In the genomic region with DNA sequence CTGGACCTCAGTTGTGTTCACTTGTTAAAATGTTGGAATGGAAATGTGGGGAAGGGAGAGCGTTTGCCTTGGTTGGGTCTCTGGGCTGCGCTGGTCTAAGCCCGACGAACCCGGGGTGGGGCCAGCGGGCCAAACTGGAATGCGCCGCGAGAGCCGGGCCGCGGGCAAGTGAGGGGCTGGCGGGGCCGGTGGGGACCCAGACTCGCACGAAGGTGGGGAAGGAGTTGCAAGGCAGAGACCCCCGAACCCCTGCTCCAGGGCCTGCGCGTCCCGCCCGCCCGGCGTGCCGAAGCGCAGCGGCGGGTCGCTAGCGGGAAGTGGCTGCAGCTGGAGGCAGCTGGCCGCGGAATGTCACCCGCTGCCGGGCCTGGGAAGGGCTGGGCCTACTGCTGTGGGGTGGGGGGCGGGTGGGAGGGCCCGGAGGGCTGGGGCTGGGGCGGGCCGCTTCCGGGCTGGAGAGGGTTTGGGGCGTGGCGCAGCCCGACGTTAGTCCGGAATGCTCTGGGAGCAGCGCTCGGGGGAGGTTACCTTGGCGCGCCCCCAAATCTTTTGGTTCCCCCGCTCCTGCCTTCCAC, we compare ENCODE assay signal across 9 cellular contexts.
DNase-seq lines count a peak whose midpoint lies in the region; ATAC-seq, FAIRE-seq and TF ChIP-seq lines count a peak whose summit lies in the region.
"Had no signal": no experiment of that assay in that cellular context is flagged by ENCODE, and none has a peak within 500 bp of the region (broad histone marks: within the 10 kb centered on the region; RNA-seq: fewer than 3 reads in every experiment).

No MANE protein-coding gene starts in this region.

- peaks cover 24% of the 10 kb centered on the region for H3K27me3 Mint-ChIP-seq in IgD-negative memory B cell

- H3K9ac ChIP-seq in stomach smooth muscle (ENCODE audit: low read length in 2 of 2): peak overlapping the region; percentile 58 to 68

- peak overlapping the region; percentile 20 to 86 (median 57) for H3K4me3 Mint-ChIP-seq in IgD-negative memory B cell

- no peak for TF ChIP-seq POLR2A in GM12891 (IDR thresholded peaks at IDR 0.05; ENCODE audit: low read depth, low read length)

- TF ChIP-seq CTCF in dorsolateral prefrontal cortex (IDR thresholded peaks at IDR 0.05 in 54 of 56, conservative IDR thresholded peaks at IDR 0.05 in 2 of 56; ENCODE audit: low read depth in 1 of 56, partially characterized antibody in 56 of 56) (no peak), left lung (IDR thresholded peaks at IDR 0.05) (no peak)

- H3K27ac Mint-ChIP-seq in IgD-negative memory B cell: peak overlapping the region in 1 of 3 donors; percentile 73

- H3K9me3 ChIP-seq in left lung (no peaks in the 10 kb centered on the region), stomach smooth muscle (ENCODE audit: control insufficient read depth in 2 of 2, low read length in 2 of 2) (no peaks in the 10 kb centered on the region)

- no peaks in the 10 kb centered on the region for H3K36me3 ChIP-seq in left lung
- H3K36me3 ChIP-seq in stomach smooth muscle (ENCODE audit: control insufficient read depth in 2 of 2, insufficient read depth in 2 of 2, low read length in 2 of 2): no peaks in the 10 kb centered on the region

- FAIRE-seq in GM12891 (lab: Jason Lieb, UNC): no peak

- peaks cover 0 to 8% (median 5%) of the 10 kb centered on the region in 3 donors for H3K4me1 Mint-ChIP-seq in IgD-negative memory B cell

- peak; percentile 82 for ATAC-seq in left lung

- peaks cover 2% of the 10 kb centered on the region for H3K36me3 Mint-ChIP-seq in IgD-negative memory B cell

- peaks cover 26 to 79% of the 10 kb centered on the region in 2 donors for H3K4me1 ChIP-seq in left lung
- H3K4me1 ChIP-seq in stomach smooth muscle (ENCODE audit: control insufficient read depth, insufficient read depth, low read length): peaks cover 81% of the 10 kb centered on the region

- intact Hi-C loops in dorsolateral prefrontal cortex (cut with DNase I) (loop anchor here in 1 of 2 donors (5.0 kb wide), 1 partner anchor 94 kb away; no protein-coding TSS in a partner anchor), left lung (cut with DNase I) (no loop called here)

- peak overlapping the region in 49 of 59 donors; percentile 6 to 86 (median 67) for H3K27ac ChIP-seq in dorsolateral prefrontal cortex
- peak overlapping the region; percentile 86 to 89 for H3K27ac ChIP-seq in left lung
- peak overlapping the region; percentile 74 for H3K27ac ChIP-seq in stomach smooth muscle (ENCODE audit: low read length)

- DNase-seq in dorsolateral prefrontal cortex (no peak), left lung (peak; percentile 82 to 90), NCI-H2107 (lab: John Stamatoyannopoulos, UW) (no peak), DMS114 treated with DMSO at 0.1 percent for 48 hours (lab: John Stamatoyannopoulos, UW; ENCODE audit: unreplicated experiment) (no peak), GM12891 (ENCODE audit: insufficient read length, low spot score) (no peak)
- no peak for DNase-seq in activated T-cell treated with anti-CD3 and anti-CD28 coated beads, Interleukin-2, amount 50 U/mL, for 48 hours
- DNase-seq: activated CD4-positive, CD25-positive, alpha-beta regulatory T cell had no signal

- H3K27me3 ChIP-seq in dorsolateral prefrontal cortex: no peaks in the 10 kb centered on the region
- H3K27me3 ChIP-seq in left lung: peaks cover 0 to 35% of the 10 kb centered on the region in 2 donors
- H3K27me3 ChIP-seq in stomach smooth muscle (ENCODE audit: control insufficient read depth in 1 of 2, insufficient read depth in 2 of 2, low read length in 2 of 2): no peaks in the 10 kb centered on the region

- H3K4me3 ChIP-seq in dorsolateral prefrontal cortex (peak overlapping the region in 55 of 59 donors; percentile 6 to 63 (median 43)), left lung (peak overlapping the region; percentile 34 to 44), stomach smooth muscle (ENCODE audit: low read length in 2 of 2) (peak overlapping the region; percentile 45 to 73)

- H3K9me3 Mint-ChIP-seq in IgD-negative memory B cell: no peaks in the 10 kb centered on the region

TF ChIP-seq in GM12891, 5 proteins besides CTCF, POLR2A, EP300 and RAD21:
- TF ChIP-seq POLR2AphosphoS5 (IDR thresholded peaks at IDR 0.05; ENCODE audit: low read depth, low read length): no peak
- no peak for TF ChIP-seq TAF1 (IDR thresholded peaks at IDR 0.05; ENCODE audit: low read depth, low read length)
- no peak for TF ChIP-seq PAX5 (IDR thresholded peaks at IDR 0.05; ENCODE audit: insufficient read depth, low read length, severe bottlenecking)
- TF ChIP-seq POU2F2 (IDR thresholded peaks at IDR 0.05; ENCODE audit: low read depth, low read length): no peak
- TF ChIP-seq SPI1 (IDR thresholded peaks at IDR 0.05; ENCODE audit: low read depth, low read length): no peak

Comparison
In these comparisons a context has a peak if more than half of its experiments do, and no peak if none do; other contexts are left out.
1. DNase-seq: peak in left lung (2 of 2); none in dorsolateral prefrontal cortex (0 of 10), activated T-cell treated with anti-CD3 and anti-CD28 coated beads, Interleukin-2, amount 50 U/mL, for 48 hours (0 of 2), NCI-H2107 (single experiment), DMS114 treated with DMSO at 0.1 percent for 48 hours (single experiment) and GM12891 (single experiment).
2. Peak in every context shown above with its lines, with median percentiles within 50 percentile points of each other: H3K27ac ChIP-seq and H3K4me3 ChIP-seq.